16 cellular contexts compared by ENCODE assay signal in the genomic region with DNA sequence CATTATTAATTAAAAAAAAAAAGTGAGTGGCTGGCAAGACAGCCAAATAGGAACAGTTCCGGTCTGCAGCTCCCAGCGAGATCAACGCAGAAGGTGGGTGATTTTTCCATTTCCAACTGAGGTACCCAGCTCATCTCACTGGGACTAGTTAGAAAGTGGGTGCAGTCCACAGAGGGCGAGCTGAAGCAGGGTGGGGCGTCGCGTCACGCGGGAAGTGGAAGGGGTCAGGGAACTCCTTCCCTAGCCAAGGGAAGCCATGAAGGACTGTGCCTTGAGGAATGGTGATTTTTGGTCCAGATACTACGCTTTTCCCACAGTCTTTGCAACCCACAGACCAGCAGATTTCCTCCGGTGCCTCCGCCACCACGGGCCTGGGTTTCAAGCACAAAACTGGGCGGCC.
DNase-seq lines count a peak whose midpoint lies in the region; ATAC-seq and TF ChIP-seq lines count a peak whose summit lies in the region.
"Had no signal": no experiment of that assay in that cellular context is flagged by ENCODE, and none has a peak within 500 bp of the region (broad histone marks: within the 10 kb centered on the region; RNA-seq: fewer than 3 reads in every experiment).

No MANE protein-coding gene starts in this region.

- no peak overlapping the region; the same call in 1 of the 2 replicates for H3K4me2 ChIP-seq in GM23338
- H3K4me2 ChIP-seq in mammary epithelial cell (ENCODE audit: insufficient read depth, low read depth, low read length) = no peak overlapping the region
- H3K4me2 ChIP-seq: BLaER1 treated with 17β-estradiol and CSF1 and Interleukin-3, amounts not matched to agents 10 nM and 100 nM had no signal

- H2AFZ ChIP-seq in GM23338 = no peak overlapping the region
- no peak overlapping the region for H2AFZ ChIP-seq in mammary epithelial cell (ENCODE audit: low read depth, low read length)

- H3K9me3 Mint-ChIP-seq in GM23338 (peaks cover 12% of the 10 kb centered on the region; the same call in 2 of the 3 replicates), endodermal cell (peaks cover 7% of the 10 kb centered on the region), nephron progenitor cell (peaks cover 36% of the 10 kb centered on the region)

- CTCF ChIA-PET in mammary epithelial cell (lab: Charles Lee; ENCODE audit: low non-redundant PET) = interaction anchor here (0.6 kb wide), 1 partner anchor 8 kb away, joined by 4 read pairs; no protein-coding TSS in a partner anchor

- H3K27me3 Mint-ChIP-seq in GM23338 (ENCODE audit: insufficient read depth, low read depth, poor library complexity) (peaks cover 3% of the 10 kb centered on the region), endodermal cell (ENCODE audit: insufficient read depth) (no peaks in the 10 kb centered on the region), nephron progenitor cell (ENCODE audit: low read depth, poor library complexity) (no peaks in the 10 kb centered on the region)
- H3K27me3 Mint-ChIP-seq: B cell; CD8-positive, alpha-beta memory T cell had no signal

- H3K27ac ChIP-seq in GM23338 (ENCODE audit: low read depth) (no peak overlapping the region), HUES6 (ENCODE audit: low read depth, low read length) (peak overlapping the region; percentile 40; the same call in 1 of the 2 replicates), endodermal cell (ENCODE audit: low read depth, low read length) (no peak overlapping the region), mammary epithelial cell (ENCODE audit: insufficient read depth, low read depth, low read length) (no peak overlapping the region)
- H3K27ac ChIP-seq: BLaER1 treated with 17β-estradiol and CSF1 and Interleukin-3, amounts not matched to agents 10 nM and 100 nM had no signal

- in situ Hi-C loops in mammary epithelial cell (cut with MboI; ENCODE audit: low sequenced_read_pairs in 2 of 2) = no loop called here

- H3K9me3 ChIP-seq in HUES6 (ENCODE audit: control insufficient read depth, insufficient read depth, low read depth, low read length) (no peaks in the 10 kb centered on the region), endodermal cell (ENCODE audit: control insufficient read depth, low read length) (no peaks in the 10 kb centered on the region), mammary epithelial cell (replicated peaks; ENCODE audit: insufficient read depth, low read length) (no peaks in the 10 kb centered on the region)
- H3K9me3 ChIP-seq: HAP-1 had no signal

- TF ChIP-seq CTCF in GM23338 (conservative IDR thresholded peaks at IDR 0.05; ENCODE audit: low read depth in 2 of 2) = no peak
- no peak for TF ChIP-seq CTCF in endodermal cell (conservative IDR thresholded peaks at IDR 0.05)
- no peak for TF ChIP-seq CTCF in nephron progenitor cell (IDR thresholded peaks at IDR 0.05)
- no peak for TF ChIP-seq CTCF in mammary epithelial cell (conservative IDR thresholded peaks at IDR 0.05 in 1 of 2, IDR thresholded peaks at IDR 0.05 in 1 of 2; ENCODE audit: extremely low read depth in 1 of 2, insufficient read depth in 1 of 2, low read depth in 1 of 2, low read length in 2 of 2)

- H3K79me2 ChIP-seq in GM23338 (replicated peaks; ENCODE audit: insufficient read depth) = peaks cover 7% of the 10 kb centered on the region; the same call in 1 of the 2 replicates
- H3K79me2 ChIP-seq in mammary epithelial cell (ENCODE audit: insufficient read depth, low read length) = no peaks in the 10 kb centered on the region

- H3K9me2 ChIP-seq in GM23338 (ENCODE audit: insufficient read depth) = peaks cover 4% of the 10 kb centered on the region; the same call in 1 of the 2 replicates

- no peaks in the 10 kb centered on the region for H4K20me1 ChIP-seq in GM23338 (replicated peaks; ENCODE audit: insufficient read depth)
- no peaks in the 10 kb centered on the region for H4K20me1 ChIP-seq in mammary epithelial cell (ENCODE audit: insufficient read depth, low read length)

- H3K9ac ChIP-seq in HUES6 (ENCODE audit: low read length) (no peak overlapping the region), endodermal cell (ENCODE audit: extremely low read depth, low read length, poor library complexity, severe bottlenecking) (no peak overlapping the region), mammary epithelial cell (ENCODE audit: insufficient read depth, low read length) (no peak overlapping the region)
- H3K9ac ChIP-seq: BLaER1 treated with 17β-estradiol and CSF1 and Interleukin-3, amounts not matched to agents 10 nM and 100 nM had no signal

- no peak for DNase-seq in GM23338 (ENCODE audit: low spot score)
- DNase-seq in endodermal cell = no peak
- no peak for DNase-seq in nephron progenitor cell
- DNase-seq in mammary epithelial cell = no peak
- no peak for DNase-seq in stimulated activated CD4-positive, alpha-beta T cell treated with anti-CD3 and anti-CD28 coated beads, Interleukin-4, amount 100 ng/mL, for 4 hours
- DNase-seq: CD8-positive, alpha-beta memory T cell; COR-L47; DMS 273 treated with DMSO at 0.1 percent for 48 hours; DMS53; EL had no signal

- WGBS in endodermal cell (ENCODE audit: insufficient coverage in 1 of 2, insufficient read length in 1 of 2), 2 experiments = 85 to 89% methylated on average over 12 to 14 of the region's 14 CpGs
- 100% methylated on average over 13 of the region's 14 CpGs for WGBS in mammary epithelial cell (ENCODE audit: low coverage, missing lambda C conversion rate)

- no TSS peak for BruUV-seq in mammary epithelial cell (replicated peaks; lab: Mats Ljungman, UMichigan)

- ATAC-seq in GM23338 = peak; percentile 25; the same call in 1 of the 3 replicates
- ATAC-seq in GM21576 (IDR thresholded peaks at IDR 0.05; ENCODE audit: unreplicated experiment) = no peak
- ATAC-seq: GM12878 had no signal

- intact Hi-C loops in mammary epithelial cell (cut with micrococcal nuclease) = no loop called here

- H3K27me3 ChIP-seq in GM23338 (ENCODE audit: insufficient read depth) = no peaks in the 10 kb centered on the region
- H3K27me3 ChIP-seq in HUES6 (ENCODE audit: control insufficient read depth, insufficient read depth, low read length) = no peaks in the 10 kb centered on the region
- H3K27me3 ChIP-seq in endodermal cell (ENCODE audit: control insufficient read depth, insufficient read depth, low read length, poor library complexity, severe bottlenecking) = no peaks in the 10 kb centered on the region
- no peaks in the 10 kb centered on the region for H3K27me3 ChIP-seq in mammary epithelial cell (ENCODE audit: insufficient read depth, low read length)
- H3K27me3 ChIP-seq: BLaER1 treated with 17β-estradiol and CSF1 and Interleukin-3, amounts not matched to agents 10 nM and 100 nM had no signal

- no peaks in the 10 kb centered on the region for H3K36me3 ChIP-seq in GM23338 (ENCODE audit: insufficient read depth)
- H3K36me3 ChIP-seq in HUES6 (ENCODE audit: control insufficient read depth, insufficient read depth, low read length) = peaks cover 2% of the 10 kb centered on the region; the same call in 1 of the 2 replicates
- peaks cover 18% of the 10 kb centered on the region for H3K36me3 ChIP-seq in endodermal cell (ENCODE audit: control insufficient read depth, insufficient read depth, low read length)
- peaks cover 2% of the 10 kb centered on the region for H3K36me3 ChIP-seq in mammary epithelial cell (ENCODE audit: insufficient read depth, low read length)
- H3K36me3 ChIP-seq: HAP-1 had no signal

- dilution Hi-C loops in mammary epithelial cell (cut with HindIII; ENCODE audit: low sequenced_read_pairs) = no loop called here

- no peaks in the 10 kb centered on the region for H3F3A ChIP-seq in GM23338 (replicated peaks; ENCODE audit: low read depth)

- peak overlapping the region; percentile 21; the same call in 1 of the 3 replicates for H3K4me3 Mint-ChIP-seq in GM23338
- H3K4me3 Mint-ChIP-seq in endodermal cell = no peak overlapping the region
- H3K4me3 Mint-ChIP-seq in nephron progenitor cell = no peak overlapping the region
- H3K4me3 Mint-ChIP-seq: B cell; CD8-positive, alpha-beta memory T cell had no signal

- H3K4me1 ChIP-seq in GM23338 (ENCODE audit: insufficient read depth) (no peaks in the 10 kb centered on the region), HUES6 (ENCODE audit: control insufficient read depth, insufficient read depth, low read length) (peaks cover 14% of the 10 kb centered on the region), endodermal cell (ENCODE audit: control insufficient read depth, insufficient read depth, low read length) (peaks cover 8% of the 10 kb centered on the region), mammary epithelial cell (ENCODE audit: insufficient read depth, low read length) (no peaks in the 10 kb centered on the region)
- H3K4me1 ChIP-seq: BLaER1 treated with 17β-estradiol and CSF1 and Interleukin-3, amounts not matched to agents 10 nM and 100 nM had no signal

- H3K36me3 Mint-ChIP-seq in GM23338 (ENCODE audit: low read depth) = peaks cover 29% of the 10 kb centered on the region
- H3K36me3 Mint-ChIP-seq in endodermal cell (ENCODE audit: low read depth) = peaks cover 28% of the 10 kb centered on the region
- H3K36me3 Mint-ChIP-seq in nephron progenitor cell (ENCODE audit: low read depth) = peaks cover 56% of the 10 kb centered on the region

- no peak overlapping the region for H3K4me3 ChIP-seq in GM23338
- no peak overlapping the region for H3K4me3 ChIP-seq in HUES6 (ENCODE audit: low read depth, low read length)
- no peak overlapping the region for H3K4me3 ChIP-seq in endodermal cell (ENCODE audit: low read length)
- H3K4me3 ChIP-seq in mammary epithelial cell (replicated peaks in 1 of 3; ENCODE audit: insufficient read depth in 1 of 3, low read depth in 2 of 3, low read length in 3 of 3) = no peak overlapping the region
- H3K4me3 ChIP-seq: BLaER1 treated with 17β-estradiol and CSF1 and Interleukin-3, amounts not matched to agents 10 nM and 100 nM; GM12878; HAP-1 had no signal

- H3K27ac Mint-ChIP-seq in GM23338 (peak overlapping the region; percentile 92), endodermal cell (peak overlapping the region; percentile 77), nephron progenitor cell (peak overlapping the region; percentile 84)
- H3K27ac Mint-ChIP-seq: B cell had no signal

- H3K4me1 Mint-ChIP-seq in GM23338 (peaks cover 21% of the 10 kb centered on the region), endodermal cell (peaks cover 15% of the 10 kb centered on the region), nephron progenitor cell (peaks cover 15% of the 10 kb centered on the region)
- H3K4me1 Mint-ChIP-seq: B cell had no signal

TF ChIP-seq in GM23338, 12 proteins besides CTCF, POLR2A, EP300 and RAD21 (continues in another document):
- TF ChIP-seq POLR2AphosphoS5 (IDR thresholded peaks at IDR 0.05; ENCODE audit: low read depth) (no peak), EZH2phosphoT487 (IDR thresholded peaks at IDR 0.05; ENCODE audit: unreplicated experiment) (no peak)
- TF ChIP-seq, protein P1, sequence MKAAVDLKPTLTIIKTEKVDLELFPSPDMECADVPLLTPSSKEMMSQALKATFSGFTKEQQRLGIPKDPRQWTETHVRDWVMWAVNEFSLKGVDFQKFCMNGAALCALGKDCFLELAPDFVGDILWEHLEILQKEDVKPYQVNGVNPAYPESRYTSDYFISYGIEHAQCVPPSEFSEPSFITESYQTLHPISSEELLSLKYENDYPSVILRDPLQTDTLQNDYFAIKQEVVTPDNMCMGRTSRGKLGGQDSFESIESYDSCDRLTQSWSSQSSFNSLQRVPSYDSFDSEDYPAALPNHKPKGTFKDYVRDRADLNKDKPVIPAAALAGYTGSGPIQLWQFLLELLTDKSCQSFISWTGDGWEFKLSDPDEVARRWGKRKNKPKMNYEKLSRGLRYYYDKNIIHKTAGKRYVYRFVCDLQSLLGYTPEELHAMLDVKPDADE (IDR thresholded peaks at IDR 0.05) = no peak
